ENCODE assay signal across 26 cellular contexts in genomic region chr10:120017731-120018130, GRCh38.
"Had no signal": no experiment of that assay in that cellular context is flagged by ENCODE, and none has a peak within 500 bp of the region (broad histone marks: within the 10 kb centered on the region; RNA-seq: fewer than 3 reads in every experiment).

No MANE protein-coding gene starts in this region.

- ATAC-seq: activated CD4-positive, alpha-beta T cell treated with anti-CD3 and anti-CD28 coated beads for 36 hours; activated T-cell treated with anti-CD3 and anti-CD28 coated beads, Interleukin-2, amount 50 U/mL, for 72 hours; body of pancreas; gastrocnemius medialis; sciatic nerve; stimulated activated memory B cell treated with anti-CD40 and anti-IgM and Interleukin-4, amounts not matched to agents 10 μg/mL and 1 μg/mL and 100 μg/mL, for 72 hours; stimulated activated naive CD8-positive, alpha-beta T cell treated with anti-CD3 and anti-CD28 coated beads, Interleukin-15, amount 100 ng/mL, for 72 hours had no signal

- H3K4me3 Mint-ChIP-seq: activated CD4-positive, alpha-beta T cell treated with anti-CD3 and anti-CD28 coated beads for 36 hours; activated naive CD8-positive, alpha-beta T cell; activated T-cell treated with anti-CD3 and anti-CD28 coated beads, Interleukin-2, amount 50 U/mL, for 72 hours; naive B cell; nephron progenitor cell; stimulated activated memory B cell treated with anti-CD40 and anti-IgM and Interleukin-4, amounts not matched to agents 10 μg/mL and 1 μg/mL and 100 μg/mL, for 72 hours; stimulated activated naive CD8-positive, alpha-beta T cell treated with anti-CD3 and anti-CD28 coated beads, Interleukin-15, amount 100 ng/mL, for 72 hours had no signal

- H3K9me3 Mint-ChIP-seq: activated T-cell treated with anti-CD3 and anti-CD28 coated beads, Interleukin-2, amount 50 U/mL, for 72 hours; nephron progenitor cell; stimulated activated memory B cell treated with anti-CD40 and anti-IgM and Interleukin-4, amounts not matched to agents 10 μg/mL and 1 μg/mL and 100 μg/mL, for 72 hours; stimulated activated naive CD8-positive, alpha-beta T cell treated with anti-CD3 and anti-CD28 coated beads, Interleukin-15, amount 100 ng/mL, for 72 hours had no signal

- H3K36me3 Mint-ChIP-seq: activated naive CD8-positive, alpha-beta T cell; naive B cell; stimulated activated memory B cell treated with anti-CD40 and anti-IgM and Interleukin-4, amounts not matched to agents 10 μg/mL and 1 μg/mL and 100 μg/mL, for 72 hours had no signal

- DNase-seq: activated CD4-positive, alpha-beta T cell treated with anti-CD3 and anti-CD28 coated beads for 36 hours; activated CD4-positive, alpha-beta T cell treated with anti-CD3 and anti-CD28 coated beads, Interleukin-2, amount 50 U/mL, for 4 hours; activated CD4-positive, CD25-positive, alpha-beta regulatory T cell; activated naive CD4-positive, alpha-beta T cell treated with Interleukin-2 at 50 U/mL for 16 hours; activated T-cell treated with anti-CD3 and anti-CD28 coated beads for 4 hours; activated T-cell treated with anti-CD3 and anti-CD28 coated beads, Interleukin-2, amount 50 U/mL, for 72 hours; anterior cingulate cortex; body of pancreas; dermis blood vessel endothelial cell; effector CD4-positive, alpha-beta T cell; gastrocnemius medialis; glutamatergic neuron; left ventricle myocardium inferior; naive B cell; nephron progenitor cell; ovary; retina; small intestine; stimulated activated CD4-positive, alpha-beta T cell treated with anti-CD3 and anti-CD28 coated beads, Interleukin-4, amount 100 ng/mL, for 24 hours; stimulated activated naive CD8-positive, alpha-beta T cell treated with anti-CD3 and anti-CD28 coated beads, Interleukin-15, amount 100 ng/mL, for 72 hours; substantia nigra; thyroid gland; upper lobe of left lung had no signal

- H3K27ac Mint-ChIP-seq: activated CD4-positive, alpha-beta T cell treated with anti-CD3 and anti-CD28 coated beads for 36 hours; activated naive CD8-positive, alpha-beta T cell; activated T-cell treated with anti-CD3 and anti-CD28 coated beads, Interleukin-2, amount 50 U/mL, for 72 hours; naive B cell; nephron progenitor cell; stimulated activated memory B cell treated with anti-CD40 and anti-IgM and Interleukin-4, amounts not matched to agents 10 μg/mL and 1 μg/mL and 100 μg/mL, for 72 hours; stimulated activated naive CD8-positive, alpha-beta T cell treated with anti-CD3 and anti-CD28 coated beads, Interleukin-15, amount 100 ng/mL, for 72 hours had no signal

- H3K4me1 Mint-ChIP-seq: activated CD4-positive, alpha-beta T cell treated with anti-CD3 and anti-CD28 coated beads for 36 hours; naive B cell; stimulated activated memory B cell treated with anti-CD40 and anti-IgM and Interleukin-4, amounts not matched to agents 10 μg/mL and 1 μg/mL and 100 μg/mL, for 72 hours; stimulated activated naive CD8-positive, alpha-beta T cell treated with anti-CD3 and anti-CD28 coated beads, Interleukin-15, amount 100 ng/mL, for 72 hours had no signal
